16 cellular contexts compared by ENCODE assay signal in genomic region chr4:131974730-131975129, GRCh38.
DNase-seq lines count a peak whose midpoint lies in the region; ATAC-seq, FAIRE-seq and TF ChIP-seq lines count a peak whose summit lies in the region.
"Had no signal": no experiment of that assay in that cellular context is flagged by ENCODE, and none has a peak within 500 bp of the region (broad histone marks: within the 10 kb centered on the region; RNA-seq: fewer than 3 reads in every experiment).

No MANE protein-coding gene starts in this region.

- DNase-seq in CD14-positive monocyte (ENCODE audit: low spot score) (no peak), keratinocyte (ENCODE audit: low read depth, low spot score) (no peak), NCI-H146 (lab: John Stamatoyannopoulos, UW) (no peak), HuH-7 (ENCODE audit: low spot score) (no peak), Right ventricle myocardium inferior (ENCODE audit: missing footprints) (no peak)
- no peak for DNase-seq in activated T-helper 2 cell treated with anti-CD3 and anti-CD28 coated beads, Interferon-gamma antibody, Interleukin-2, Interleukin-4, amounts not matched to agents 10 μg/mL and 5 μg/mL and 100 μg/mL, durations not matched to agents 14 hours and 24 hours and 36 hours (ENCODE audit: low spot score)
- DNase-seq in NK-92 treated with Interleukin-12 subunit alpha and Interleukin-12 subunit beta, amount 100 ng/mL, for 24 hours (lab: John Stamatoyannopoulos, UW) = no peak
- DNase-seq: activated CD4-positive, CD25-positive, alpha-beta regulatory T cell; activated naive CD4-positive, alpha-beta T cell treated with anti-CD3 and anti-CD28 coated beads, Interleukin-2, amount 10 ng/mL, durations not matched to agents 7 days and 5 days; hippocampal formation; NCI-H226 had no signal

- H3K36me3 Mint-ChIP-seq in CD14-positive monocyte = no peaks in the 10 kb centered on the region
- no peaks in the 10 kb centered on the region for H3K36me3 Mint-ChIP-seq in activated T-helper 2 cell treated with anti-CD3 and anti-CD28 coated beads, Interferon-gamma antibody, Interleukin-2, Interleukin-4, amounts not matched to agents 10 μg/mL and 5 μg/mL and 100 μg/mL, durations not matched to agents 14 hours and 24 hours and 36 hours (ENCODE audit: low read depth)
- H3K36me3 Mint-ChIP-seq: CD4-positive, alpha-beta memory T cell had no signal

- no peaks in the 10 kb centered on the region for H3K27me3 ChIP-seq in keratinocyte (ENCODE audit: control insufficient read depth, extremely low read depth, insufficient read depth, low read length)
- H3K27me3 ChIP-seq: right atrium auricular region had no signal

- peak overlapping the region in 1 of 7 donors; percentile 82 for H3K27ac Mint-ChIP-seq in CD14-positive monocyte
- H3K27ac Mint-ChIP-seq in activated T-helper 2 cell treated with anti-CD3 and anti-CD28 coated beads, Interferon-gamma antibody, Interleukin-2, Interleukin-4, amounts not matched to agents 10 μg/mL and 5 μg/mL and 100 μg/mL, durations not matched to agents 14 hours and 24 hours and 36 hours = peak overlapping the region; percentile 54
- H3K27ac Mint-ChIP-seq: activated naive CD4-positive, alpha-beta T cell treated with anti-CD3 and anti-CD28 coated beads, Interleukin-2, amount 10 ng/mL, durations not matched to agents 7 days and 5 days; CD4-positive, alpha-beta memory T cell; mesothelial cell of epicardium had no signal

- no peak overlapping the region for H3K27ac ChIP-seq in keratinocyte (ENCODE audit: control insufficient read depth, insufficient read depth, low read length)
- H3K27ac ChIP-seq: KMS-11, right atrium auricular region had no signal

- H3K27me3 Mint-ChIP-seq in CD14-positive monocyte (ENCODE audit: low read depth in 3 of 3) = peaks cover 0 to 4% (median 0%) of the 10 kb centered on the region in 3 donors
- no peaks in the 10 kb centered on the region for H3K27me3 Mint-ChIP-seq in activated T-helper 2 cell treated with anti-CD3 and anti-CD28 coated beads, Interferon-gamma antibody, Interleukin-2, Interleukin-4, amounts not matched to agents 10 μg/mL and 5 μg/mL and 100 μg/mL, durations not matched to agents 14 hours and 24 hours and 36 hours (ENCODE audit: low read depth)
- H3K27me3 Mint-ChIP-seq: activated naive CD4-positive, alpha-beta T cell treated with anti-CD3 and anti-CD28 coated beads, Interleukin-2, amount 10 ng/mL, durations not matched to agents 7 days and 5 days; CD4-positive, alpha-beta memory T cell had no signal

- FAIRE-seq in keratinocyte (lab: Jason Lieb, UNC) = no peak

- no peaks in the 10 kb centered on the region for H4K20me1 ChIP-seq in keratinocyte (ENCODE audit: control insufficient read depth, extremely low read depth, insufficient read depth, low read length)

- ATAC-seq in HG03378 (IDR thresholded peaks at IDR 0.05; ENCODE audit: unreplicated experiment) = peak; percentile 70
- no peak for ATAC-seq in Right ventricle myocardium inferior

- dilution Hi-C loops in keratinocyte (cut with MboI; ENCODE audit: extremely low pct_ligation_motif_present, low sequenced_read_pairs) = no loop called here

- H3K4me1 Mint-ChIP-seq in CD14-positive monocyte = no peaks in the 10 kb centered on the region
- no peaks in the 10 kb centered on the region for H3K4me1 Mint-ChIP-seq in activated T-helper 2 cell treated with anti-CD3 and anti-CD28 coated beads, Interferon-gamma antibody, Interleukin-2, Interleukin-4, amounts not matched to agents 10 μg/mL and 5 μg/mL and 100 μg/mL, durations not matched to agents 14 hours and 24 hours and 36 hours (ENCODE audit: low read depth)
- H3K4me1 Mint-ChIP-seq: activated naive CD4-positive, alpha-beta T cell treated with anti-CD3 and anti-CD28 coated beads, Interleukin-2, amount 10 ng/mL, durations not matched to agents 7 days and 5 days; CD4-positive, alpha-beta memory T cell; mesothelial cell of epicardium had no signal

- H2AFZ ChIP-seq in keratinocyte (ENCODE audit: control insufficient read depth, low read length) = peak overlapping the region; percentile 12

- H3K4me3 ChIP-seq in keratinocyte (ENCODE audit: control insufficient read depth in 2 of 3, extremely low read depth in 1 of 3, insufficient read depth in 2 of 3, low read depth in 1 of 3, low read length in 3 of 3) = no peak overlapping the region
- H3K4me3 ChIP-seq: right atrium auricular region had no signal

- peaks cover 4% of the 10 kb centered on the region for H3K9me3 ChIP-seq in keratinocyte (ENCODE audit: control insufficient read depth, low read depth, low read length)

- H3K9me1 ChIP-seq in keratinocyte (ENCODE audit: control insufficient read depth, extremely low read depth, insufficient read depth, low read length) = no peaks in the 10 kb centered on the region

- no peaks in the 10 kb centered on the region for H3K4me1 ChIP-seq in keratinocyte (ENCODE audit: control insufficient read depth, extremely low read depth, insufficient read depth, low read length)
- H3K4me1 ChIP-seq: right atrium auricular region had no signal

- H3K4me2 ChIP-seq in keratinocyte (ENCODE audit: control insufficient read depth, extremely low read depth, insufficient read depth, low read depth, low read length) = no peak overlapping the region
- H3K4me2 ChIP-seq: KMS-11 had no signal

- H3K36me3 ChIP-seq in keratinocyte (ENCODE audit: control insufficient read depth in 2 of 2, extremely low read depth in 1 of 2, insufficient read depth in 2 of 2, low read length in 2 of 2) = no peaks in the 10 kb centered on the region
- H3K36me3 ChIP-seq: right atrium auricular region had no signal

- no peak overlapping the region for H3K9ac ChIP-seq in keratinocyte (ENCODE audit: control insufficient read depth, extremely low read depth, insufficient read depth, low read length)
- H3K9ac ChIP-seq: KMS-11 had no signal

- TF ChIP-seq CTCF in CD14-positive monocyte (IDR thresholded peaks at IDR 0.05) (no peak), keratinocyte (optimal IDR thresholded peaks at IDR 0.05 in 1 of 3, IDR thresholded peaks at IDR 0.05 in 1 of 3, conservative IDR thresholded peaks at IDR 0.05 in 1 of 3; ENCODE audit: extremely low read depth in 1 of 3, insufficient read depth in 2 of 3, low read length in 3 of 3) (no peak)

- no peaks in the 10 kb centered on the region for H3K79me2 ChIP-seq in keratinocyte (ENCODE audit: control insufficient read depth, insufficient read depth, low read length)

- peaks cover 14 to 39% (median 28%) of the 10 kb centered on the region in 7 donors for H3K9me3 Mint-ChIP-seq in CD14-positive monocyte
- peaks cover 13% of the 10 kb centered on the region for H3K9me3 Mint-ChIP-seq in activated T-helper 2 cell treated with anti-CD3 and anti-CD28 coated beads, Interferon-gamma antibody, Interleukin-2, Interleukin-4, amounts not matched to agents 10 μg/mL and 5 μg/mL and 100 μg/mL, durations not matched to agents 14 hours and 24 hours and 36 hours

- intact Hi-C loops in CD14-positive monocyte (cut with micrococcal nuclease) = no loop called here
- intact Hi-C loops in activated T-helper 2 cell treated with anti-CD3 and anti-CD28 coated beads, Interferon-gamma antibody, Interleukin-2, Interleukin-4, amounts not matched to agents 10 μg/mL and 5 μg/mL and 100 μg/mL, durations not matched to agents 14 hours and 24 hours and 36 hours (cut with micrococcal nuclease) = no loop called here
- intact Hi-C loops in Right ventricle myocardium inferior (cut with DNase I) = no loop called here

- peak overlapping the region; percentile 83 to 84 for H3K4me3 Mint-ChIP-seq in CD14-positive monocyte
- H3K4me3 Mint-ChIP-seq in activated T-helper 2 cell treated with anti-CD3 and anti-CD28 coated beads, Interferon-gamma antibody, Interleukin-2, Interleukin-4, amounts not matched to agents 10 μg/mL and 5 μg/mL and 100 μg/mL, durations not matched to agents 14 hours and 24 hours and 36 hours (ENCODE audit: low read depth) = peak overlapping the region; percentile 83
- H3K4me3 Mint-ChIP-seq: activated naive CD4-positive, alpha-beta T cell treated with anti-CD3 and anti-CD28 coated beads, Interleukin-2, amount 10 ng/mL, durations not matched to agents 7 days and 5 days; CD4-positive, alpha-beta memory T cell; mesothelial cell of epicardium had no signal
